Comparison of ENCODE assay signal across 19 cellular contexts in the genomic region with DNA sequence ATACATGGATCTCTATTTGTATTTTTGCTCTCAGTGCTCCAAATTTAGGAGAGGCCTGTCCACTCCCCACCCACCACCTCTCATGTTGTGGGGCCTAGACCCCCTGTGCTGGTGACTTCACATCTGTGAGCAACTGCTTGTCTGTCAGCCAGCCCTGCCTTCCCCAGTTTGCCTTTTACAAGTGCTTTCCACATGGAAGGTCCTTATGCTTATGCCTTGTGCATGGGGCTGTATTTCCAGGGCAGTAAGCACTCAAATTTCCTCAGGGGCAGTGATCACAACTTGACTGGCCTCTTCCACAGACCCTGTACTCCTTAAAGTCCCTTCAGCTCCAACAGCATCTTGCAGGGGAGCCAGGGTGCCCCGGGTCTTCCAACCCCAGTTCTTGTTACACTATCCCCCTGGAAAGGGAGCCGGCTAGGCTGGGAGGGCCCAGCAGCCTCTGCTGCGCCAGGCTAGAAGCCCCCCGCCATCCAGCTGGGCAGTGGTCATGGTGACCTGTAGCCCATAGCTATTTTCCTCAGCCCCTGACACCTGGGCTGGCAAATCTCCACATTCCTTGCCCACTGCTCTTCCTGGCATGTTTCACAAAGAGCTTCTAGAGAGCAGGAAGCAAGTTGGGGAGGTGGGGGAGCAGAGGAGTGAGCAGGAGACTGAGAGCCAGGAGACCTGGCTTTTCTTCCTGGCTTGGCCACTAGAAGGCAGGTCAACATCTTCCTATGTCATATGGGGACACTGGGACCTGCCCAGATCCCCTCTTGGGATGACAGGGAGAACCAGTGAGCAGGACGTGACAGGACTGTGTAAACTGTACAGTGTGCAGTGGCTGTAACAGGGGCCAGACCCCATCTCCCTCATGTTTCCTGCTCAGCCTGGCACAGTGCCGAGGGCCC. TPM values are rescaled to one million over a fixed set of nuclear protein-coding genes. Genes with fewer than 3 reads are reported as not detected.
DNase-seq lines count a peak whose midpoint lies in the region; ATAC-seq, FAIRE-seq and TF ChIP-seq lines count a peak whose summit lies in the region.
"Had no signal": no experiment of that assay in that cellular context is flagged by ENCODE, and none has a peak within 500 bp of the region (broad histone marks: within the 10 kb centered on the region; RNA-seq: fewer than 3 reads in every experiment).

No MANE protein-coding gene starts in this region.

- no peak overlapping the region for H3K4me2 ChIP-seq in H1 (ENCODE audit: insufficient read depth in 1 of 2, low read depth in 2 of 2, low read length in 2 of 2)

- H4K91ac ChIP-seq in H1 (replicated peaks; ENCODE audit: insufficient read length, low read length) = peak overlapping the region; percentile 0

- H3K9me3 ChIP-seq in H1 (ENCODE audit: insufficient read depth in 2 of 2, low read depth in 1 of 2, low read length in 1 of 2) = no peaks in the 10 kb centered on the region

- 0 out of 2 replicates have a peak overlapping the region, but pooled peaks have one; percentile 17 for H3K18ac ChIP-seq in H1 (ENCODE audit: extremely low read depth, low read length)

- H3K23ac ChIP-seq in H1 (ENCODE audit: insufficient read length) = no peak overlapping the region

- peak; percentile 44 to 63; a peak in 3 of 4 replicates for TF ChIP-seq RAD21 in H1 (IDR thresholded peaks at IDR 0.05 in 1 of 2, conservative IDR thresholded peaks at IDR 0.05 in 1 of 2; ENCODE audit: low read depth in 2 of 2, low read length in 2 of 2)

- H3K79me2 ChIP-seq in H1 (ENCODE audit: control insufficient read depth in 1 of 2, insufficient read depth in 2 of 2, low read length in 2 of 2) = no peaks in the 10 kb centered on the region
- H3K79me2 ChIP-seq: parathyroid adenoma had no signal

- no peak overlapping the region for H4K5ac ChIP-seq in H1 (ENCODE audit: insufficient read length, low read depth, low read length)

- CTCF ChIA-PET in H1 (lab: Charles Lee; ENCODE audit: partially characterized antibody) = interaction anchor here (0.6 to 21.4 kb wide), 18 partner anchors 8 to 107 kb away, joined by 3 to 176 read pairs (median 6); a partner anchor contains a TSS

- peak overlapping the region; percentile 36; the same call in 1 of the 2 replicates for H2AFZ ChIP-seq in H1 (ENCODE audit: low read length)
- H2AFZ ChIP-seq: parathyroid adenoma had no signal

- H2BK12ac ChIP-seq in H1 (ENCODE audit: low read depth, low read length) = peak overlapping the region; percentile 53; the same call in 1 of the 2 replicates

- H2AK5ac ChIP-seq in H1 (ENCODE audit: low read depth, low read length) = no peak overlapping the region

- H3K14ac ChIP-seq in H1 (ENCODE audit: insufficient read length) = no peak overlapping the region

- FAIRE-seq in H1 (lab: Jason Lieb, UNC) = no peak
- FAIRE-seq: A204.1, bronchial epithelial cell, GM12891 had no signal

- no peak overlapping the region for H4K8ac ChIP-seq in H1 (ENCODE audit: extremely low read depth, insufficient read depth, low read length)

- TF ChIP-seq CTCF in H1 (IDR thresholded peaks at IDR 0.05; ENCODE audit: control extremely low read depth in 1 of 3, insufficient read depth in 1 of 3, low read depth in 1 of 3, low read length in 3 of 3) (peak; percentile 34 to 71 (median 37)), dorsolateral prefrontal cortex (IDR thresholded peaks at IDR 0.05 in 54 of 56, conservative IDR thresholded peaks at IDR 0.05 in 2 of 56; ENCODE audit: low read depth in 1 of 56, partially characterized antibody in 56 of 56) (no peak)

- DNase-seq in DMS153 (lab: John Stamatoyannopoulos, UW) (peak; percentile 15), DMS153 treated with DMSO at 0.1 percent for 48 hours (lab: John Stamatoyannopoulos, UW; ENCODE audit: unreplicated experiment) (no peak), OCI-M1 (lab: John Stamatoyannopoulos, UW) (peak; percentile 74), H1 (ENCODE audit: low read depth in 1 of 2, low spot score in 2 of 2) (peak; percentile 29 to 55), posterior vena cava (ENCODE audit: low spot score) (peak; percentile 58), NCI-H446 (lab: John Stamatoyannopoulos, UW) (no peak), dorsolateral prefrontal cortex (no peak)
- DNase-seq: activated CD4-positive, alpha-beta memory T cell treated with anti-CD3 and anti-CD28 coated beads for 36 hours; activated naive CD4-positive, alpha-beta T cell treated with anti-CD3 and anti-CD28 coated beads, Interleukin-2, amount 50 U/mL, for 16 hours; erythroblast; hypothalamus; NCI-H1417 treated with DMSO at 0.1 percent for 48 hours; T-helper 2 cell; trophoblast cell had no signal

- WGBS in H1 (ENCODE audit: extremely low coverage in 1 of 2, insufficient coverage in 1 of 2, insufficient read length in 1 of 2, insufficient replicate concordance in 2 of 2, low coverage in 1 of 2, low lambda C conversion rate in 2 of 2, missing lambda C conversion rate in 1 of 2), 2 experiments = 80% methylated on average over 6 of the region's 6 CpGs; no CpG with 5 or more reads in 1 of the 2 experiments

- no peak for TF ChIP-seq POLR2A in H1 (IDR thresholded peaks at IDR 0.05; ENCODE audit: control extremely low read depth in 1 of 2, low read depth in 2 of 2, low read length in 2 of 2)

- no peaks in the 10 kb centered on the region for H3K36me3 ChIP-seq in H1 (ENCODE audit: control insufficient read depth in 2 of 4, insufficient read depth in 4 of 4, low read length in 3 of 4)

- no peaks in the 10 kb centered on the region for H4K20me1 ChIP-seq in H1 (replicated peaks in 1 of 2; ENCODE audit: control insufficient read depth in 1 of 2, insufficient read depth in 2 of 2, low read length in 2 of 2)

- ATAC-seq in GM21576 (IDR thresholded peaks at IDR 0.05; ENCODE audit: unreplicated experiment) = no peak

- H2BK5ac ChIP-seq in H1 (ENCODE audit: low read depth, low read length) = no peak overlapping the region

- H3K27me3 ChIP-seq in H1 (replicated peaks in 1 of 4; ENCODE audit: control insufficient read depth in 3 of 4, extremely low read depth in 1 of 4, insufficient read depth in 3 of 4, low read length in 3 of 4) (no peaks in the 10 kb centered on the region), dorsolateral prefrontal cortex (no peaks in the 10 kb centered on the region)

- H3K4ac ChIP-seq in H1 (replicated peaks; ENCODE audit: insufficient read length, low read depth, low read length) = no peak overlapping the region

- no peaks in the 10 kb centered on the region for H3K23me2 ChIP-seq in H1 (ENCODE audit: low read depth, low read length)

- no peak overlapping the region for H3K56ac ChIP-seq in H1 (replicated peaks; ENCODE audit: insufficient read length, low read depth, low read length)

- TF ChIP-seq EP300 in H1 (IDR thresholded peaks at IDR 0.05; ENCODE audit: borderline replicate concordance in 1 of 2, low read depth in 2 of 2, low read length in 2 of 2) = no peak

- H3K4me3 ChIP-seq in H1 (ENCODE audit: extremely low read depth in 1 of 4, insufficient read depth in 2 of 4, low read depth in 3 of 4, low read length in 4 of 4) (no peak overlapping the region), dorsolateral prefrontal cortex (no peak overlapping the region)

- H3K9ac ChIP-seq in H1 (replicated peaks in 1 of 4; ENCODE audit: extremely low read depth in 1 of 4, low read depth in 3 of 4, low read length in 3 of 4) = no peak overlapping the region
- H3K9ac ChIP-seq: parathyroid adenoma had no signal

- intact Hi-C loops in posterior vena cava (cut with DNase I) = no loop called here
- intact Hi-C loops in dorsolateral prefrontal cortex (cut with DNase I) = no loop called here

- H2BK120ac ChIP-seq in H1 (replicated peaks; ENCODE audit: low read depth, low read length) = no peak overlapping the region

- H3K27ac ChIP-seq in H1 (ENCODE audit: low read depth, low read length) = no peak overlapping the region
- no peak overlapping the region for H3K27ac ChIP-seq in dorsolateral prefrontal cortex
- H3K27ac ChIP-seq: parathyroid adenoma had no signal

- peak overlapping the region; percentile 97; the same call in 1 of the 2 replicates for H2BK15ac ChIP-seq in H1 (ENCODE audit: low read length)

- H3K79me1 ChIP-seq in H1 (ENCODE audit: low read depth, low read length) = no peaks in the 10 kb centered on the region

- peaks cover 0 to 8% (median 4%) of the 10 kb centered on the region in 4 experiments; a peak in 4 of 7 replicates for H3K4me1 ChIP-seq in H1 (replicated peaks in 1 of 4; ENCODE audit: control insufficient read depth in 3 of 4, insufficient read depth in 4 of 4, low read length in 3 of 4)
- H3K4me1 ChIP-seq: parathyroid adenoma had no signal

- POLR2A ChIA-PET in H1 (lab: Charles Lee; ENCODE audit: partially characterized antibody) = interaction anchor here (1.2 to 1.8 kb wide), 4 partner anchors 8 to 33 kb away, joined by 3 to 6 read pairs (median 4); no protein-coding TSS in a partner anchor

- no peak overlapping the region for H2BK20ac ChIP-seq in H1 (ENCODE audit: low read length)

TF ChIP-seq in H1, 55 proteins besides CTCF, POLR2A, EP300 and RAD21 (continues in another document):
- TF ChIP-seq RBBP5 (IDR thresholded peaks at IDR 0.05; ENCODE audit: borderline replicate concordance, low read depth, low read length) (no peak), CTBP2 (IDR thresholded peaks at IDR 0.05; ENCODE audit: borderline replicate concordance, insufficient read depth, insufficient read length, low read length) (no peak), RXRA (IDR thresholded peaks at IDR 0.05; ENCODE audit: insufficient read depth, low read depth, low read length) (no peak), CBX5 (IDR thresholded peaks at IDR 0.05; ENCODE audit: low read depth, low read length) (no peak), POU5F1 (IDR thresholded peaks at IDR 0.05; ENCODE audit: low read depth, low read length) (no peak), ZNF274 (IDR thresholded peaks at IDR 0.05; ENCODE audit: borderline replicate concordance, extremely low read depth, low read length) (no peak), BACH1 (IDR thresholded peaks at IDR 0.05; ENCODE audit: low read length) (no peak), CBX8 (IDR thresholded peaks at IDR 0.05; ENCODE audit: borderline replicate concordance, low read depth, low read length) (no peak)

RNA-seq across cellular contexts. Expression of a gene that starts 29.7 kb away (rescaled TPM):
- total RNA-seq in H1 (2021; fragmentation: NEBNext Ultra II Directional; extraction: Animal tissue kit (Norgen Biotek cat#: 25700)) = 8.1 and 8.6 TPM in 2 replicates
- polyA plus RNA-seq in H1 (2011; rRNA removed) = 7.8 and 10.2 TPM in 2 replicates
- polyA plus RNA-seq in H1 (2011; cell fraction: cytosol; rRNA removed) = 6.4 TPM
- 27.2 TPM for polyA plus RNA-seq in H1 (2011; cell fraction: nucleus; rRNA removed)
- 4.8 to 10.4 TPM (median 8.0 TPM) in 4 replicates for polyA plus RNA-seq in H1 (2012, experiment 1 of 2)
- 6.2 TPM for polyA plus RNA-seq in H1 (2012, experiment 2 of 2)
- polyA plus RNA-seq in H1 (2013, experiment 1 of 2) = 10.7 TPM
- polyA plus RNA-seq in H1 (2013, experiment 2 of 2) = 10.8 TPM
- polyA minus RNA-seq in H1 (2011; rRNA and poly(A)+ RNA removed) = 6.0 and 7.1 TPM in 2 replicates
- 3.8 TPM for polyA minus RNA-seq in H1 (2011; cell fraction: cytosol; rRNA and poly(A)+ RNA removed)
- 8.1 TPM for polyA minus RNA-seq in H1 (2011; cell fraction: nucleus; rRNA and poly(A)+ RNA removed)
- total RNA-seq in posterior vena cava (10 to 100 TPM; 30.1 to 37.5 TPM), dorsolateral prefrontal cortex (10 to 100 TPM; 15.7 to 42.6 (median 27.3) TPM)

Comparison
In these comparisons a context has a peak if more than half of its experiments do, and no peak if none do; other contexts are left out.
1. DNase-seq: peak in DMS153 (single experiment), OCI-M1 (single experiment), H1 (2 of 2) and posterior vena cava (single experiment); none in DMS153 treated with DMSO at 0.1 percent for 48 hours (single experiment), NCI-H446 (0 of 2) and dorsolateral prefrontal cortex (0 of 10).
2. CTCF ChIP-seq: peak in H1 (3 of 3); none in dorsolateral prefrontal cortex (0 of 56).